Comparison of ENCODE assay signal across 8 cellular contexts in genomic region chr15:52568569-52569243, GRCh38. TPM values are rescaled to one million over a fixed set of nuclear protein-coding genes. Genes with fewer than 3 reads are reported as not detected.
DNase-seq lines count a peak whose midpoint lies in the region; ATAC-seq and TF ChIP-seq lines count a peak whose summit lies in the region.

Gene ARPP19 (minus strand): TSS chr15:52569030. CDS start chr15:52568892, 138 bp downstream.

- H3K4me1 Mint-ChIP-seq in osteocyte (ENCODE audit: unreplicated experiment), result peaks cover 34% of the 10 kb centered on the region

- ATAC-seq in HG02571 (IDR thresholded peaks at IDR 0.05; ENCODE audit: unreplicated experiment), result peak; percentile 60
- ATAC-seq in activated naive CD4-positive, alpha-beta T cell treated with anti-CD3 and anti-CD28 coated beads, Interleukin-2, amount 50 U/mL, for 72 hours, result peak; percentile 80 to 85

- peak within 1 kb of the TSS; percentile 90 for H3K27ac ChIP-seq in thymus (ENCODE audit: low read depth)

- peaks cover 15% of the 10 kb centered on the region for H3K4me1 ChIP-seq in thymus (ENCODE audit: control insufficient read depth, insufficient read depth, low read length)

- H3K4me3 ChIP-seq in NB4 (ENCODE audit: low read depth, low read length) (peak within 1 kb of the TSS; percentile 78), thymus (ENCODE audit: low read length) (peak within 1 kb of the TSS; percentile 70)

- peaks cover 9 to 22% of the 10 kb centered on the region in 2 donors for H3K36me3 Mint-ChIP-seq in activated naive CD4-positive, alpha-beta T cell treated with anti-CD3 and anti-CD28 coated beads, Interleukin-2, amount 50 U/mL, for 72 hours
- no peaks in the 10 kb centered on the region for H3K36me3 Mint-ChIP-seq in osteocyte (ENCODE audit: unreplicated experiment)

- CTCF ChIA-PET in GM10248 (lab: Yijun Ruan, JAX), result interaction anchor here (1.4 to 2.1 kb wide), 3 partner anchors 8 to 17 kb away, joined by 4 to 9 read pairs (median 7); no protein-coding TSS in a partner anchor

- under 1% methylated on average over 75 of the region's 75 CpGs for WGBS in thymus

- no peaks in the 10 kb centered on the region for H3K9me3 ChIP-seq in thymus (ENCODE audit: control insufficient read depth)

- DNase-seq in GM10248 (ENCODE audit: extremely low spot score) (peak; percentile 89), NB4 (ENCODE audit: low read depth) (peak; percentile 96), SKM-1 (lab: John Stamatoyannopoulos, UW; ENCODE audit: unreplicated experiment) (peak; percentile 95), glomerular visceral epithelial cell (ENCODE audit: extremely low spot score) (peak; percentile 95), osteocyte (ENCODE audit: extremely low spot score, unreplicated experiment) (peak; percentile 90)
- DNase-seq in activated naive CD4-positive, alpha-beta T cell treated with anti-CD3 and anti-CD28 coated beads, Interleukin-2, amount 50 U/mL, for 72 hours (ENCODE audit: low spot score in 2 of 2), result peak; percentile 75 to 85

- peak; percentile 42 for TF ChIP-seq CTCF in GM10248 (IDR thresholded peaks at IDR 0.05; ENCODE audit: control extremely low read depth, extremely low read depth, low read depth, missing control alignments)
- TF ChIP-seq CTCF in NB4 (IDR thresholded peaks at IDR 0.05; ENCODE audit: low read depth, low read length), result no peak
- peak; percentile 46 for TF ChIP-seq CTCF in osteocyte (IDR thresholded peaks at IDR 0.05)

- POLR2A ChIA-PET in GM10248 (lab: Yijun Ruan, JAX), result interaction anchor here (1.3 kb wide), 1 partner anchor 9 kb away, joined by 3 read pairs; no protein-coding TSS in a partner anchor

- H3K27ac Mint-ChIP-seq in activated naive CD4-positive, alpha-beta T cell treated with anti-CD3 and anti-CD28 coated beads, Interleukin-2, amount 50 U/mL, for 72 hours, result peak within 1 kb of the TSS; percentile 94 to 99
- H3K27ac Mint-ChIP-seq in osteocyte (ENCODE audit: unreplicated experiment), result peak within 1 kb of the TSS; percentile 99

- H3K36me3 ChIP-seq in thymus (ENCODE audit: control insufficient read depth, insufficient read depth), result no peaks in the 10 kb centered on the region

- H3K27me3 Mint-ChIP-seq in osteocyte (ENCODE audit: unreplicated experiment), result no peaks in the 10 kb centered on the region

- peak within 1 kb of the TSS; percentile 93 for H3K4me3 Mint-ChIP-seq in osteocyte (ENCODE audit: unreplicated experiment)

- no peaks in the 10 kb centered on the region for H3K9me3 Mint-ChIP-seq in activated naive CD4-positive, alpha-beta T cell treated with anti-CD3 and anti-CD28 coated beads, Interleukin-2, amount 50 U/mL, for 72 hours
- H3K9me3 Mint-ChIP-seq in osteocyte (ENCODE audit: unreplicated experiment), result no peaks in the 10 kb centered on the region

- no peaks in the 10 kb centered on the region for H3K27me3 ChIP-seq in thymus (ENCODE audit: control insufficient read depth, insufficient read depth)

- peak; percentile 87 for TF ChIP-seq POLR2A in NB4 (IDR thresholded peaks at IDR 0.05; ENCODE audit: extremely low read depth, insufficient read length)

RNA-seq across cellular contexts. Expression of gene ARPP19, which starts in this region (rescaled TPM):
- total RNA-seq in activated naive CD4-positive, alpha-beta T cell treated with anti-CD3 and anti-CD28 coated beads, Interleukin-2, amount 50 U/mL, for 72 hours, result 100 to 1,000 TPM; 103 to 118 TPM
- total RNA-seq in osteocyte, result 165 and 169 TPM in 2 replicates
- 48.3 TPM for polyA plus RNA-seq in thymus

Comparison
In these comparisons a context has a peak if more than half of its experiments do, and no peak if none do; other contexts are left out.
1. Peak in every context shown above with its lines: DNase-seq, ATAC-seq, H3K4me3 ChIP-seq and H3K27ac ChIP-seq.